Comparison of ENCODE assay signal across 8 cellular contexts in the genomic region with DNA sequence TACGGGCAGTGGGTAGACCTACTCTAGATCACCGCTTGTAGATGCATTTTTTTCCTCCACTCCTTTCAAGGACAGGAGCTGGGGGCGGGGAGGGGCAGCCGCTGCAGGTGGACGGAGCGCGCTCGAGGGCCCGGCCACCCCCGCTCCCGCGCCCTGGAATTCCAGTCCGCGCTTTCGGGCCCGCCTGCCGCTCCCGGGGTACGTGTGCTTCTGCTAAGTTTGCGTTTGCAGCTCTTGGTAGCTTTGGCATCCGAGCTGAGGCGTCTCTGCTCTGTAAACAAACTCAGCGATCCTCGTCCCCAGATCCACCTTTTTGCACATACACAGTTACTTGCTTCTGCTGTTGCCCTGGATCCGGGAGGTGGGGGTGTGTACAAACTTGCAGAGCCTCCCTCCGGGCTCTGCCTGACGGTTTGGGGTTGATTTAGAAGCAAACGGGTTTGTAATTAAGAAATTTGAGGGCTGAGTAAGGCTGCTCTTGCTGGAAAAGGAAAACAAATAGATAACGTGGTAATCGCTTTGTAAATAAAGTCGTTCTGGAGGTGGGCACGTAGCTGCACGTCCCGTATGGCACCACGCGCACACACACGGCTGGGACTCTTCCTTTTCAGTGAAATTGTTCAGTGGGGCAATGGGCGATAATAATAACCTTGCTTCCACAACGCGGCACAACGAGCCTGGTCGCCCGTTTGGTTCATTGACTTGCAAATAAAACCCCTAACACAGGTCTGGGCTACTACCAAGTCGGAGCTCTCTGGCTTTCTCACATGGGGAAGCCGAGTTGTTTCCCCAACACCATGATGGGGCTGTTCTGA. TPM values are rescaled to one million over a fixed set of nuclear protein-coding genes. Genes with fewer than 3 reads are reported as not detected.
DNase-seq lines count a peak whose midpoint lies in the region; ATAC-seq and TF ChIP-seq lines count a peak whose summit lies in the region.

No MANE protein-coding gene starts in this region.

- peaks cover 6% of the 10 kb centered on the region for H3K4me1 ChIP-seq in testis

- ATAC-seq in omental fat pad (ENCODE audit: low FRiP score): peak; percentile 72

- H3K27ac ChIP-seq in testis: peak overlapping the region; percentile 93 to 96

- no peak for TF ChIP-seq POLR2A in testis (IDR thresholded peaks at IDR 0.05)

- H3K27me3 ChIP-seq in testis: no peaks in the 10 kb centered on the region

- peaks cover 30% of the 10 kb centered on the region for H3K4me1 Mint-ChIP-seq in activated naive CD4-positive, alpha-beta T cell treated with anti-CD3 and anti-CD28 coated beads, Interleukin-2, amount 10 ng/mL, durations not matched to agents 7 days and 5 days

- DNase-seq in GM04503 (ENCODE audit: low read depth) (peak; percentile 98), HFF-Myc (ENCODE audit: extremely low read depth, low read depth) (peak; percentile 95), NAMALWA (ENCODE audit: low spot score) (peak; percentile 96), SK-MEL-5 (ENCODE audit: low read depth, low spot score) (peak; percentile 87), glomerular visceral epithelial cell (ENCODE audit: extremely low spot score) (peak; percentile 96), omental fat pad (ENCODE audit: low spot score) (peak; percentile 61), testis (peak; percentile 95)
- peak; percentile 91 for DNase-seq in activated naive CD4-positive, alpha-beta T cell treated with anti-CD3 and anti-CD28 coated beads, Interleukin-2, amount 10 ng/mL, durations not matched to agents 7 days and 5 days

- H3K36me3 ChIP-seq in testis (ENCODE audit: low read depth, missing control alignments): no peaks in the 10 kb centered on the region

- peak overlapping the region; percentile 97 for H3K4me3 Mint-ChIP-seq in activated naive CD4-positive, alpha-beta T cell treated with anti-CD3 and anti-CD28 coated beads, Interleukin-2, amount 10 ng/mL, durations not matched to agents 7 days and 5 days

- peaks cover 31% of the 10 kb centered on the region for H3K36me3 Mint-ChIP-seq in activated naive CD4-positive, alpha-beta T cell treated with anti-CD3 and anti-CD28 coated beads, Interleukin-2, amount 10 ng/mL, durations not matched to agents 7 days and 5 days

- H3K4me3 ChIP-seq in HFF-Myc (replicated peaks; ENCODE audit: low read depth, low read length) (peak overlapping the region; percentile 66), testis (peak overlapping the region; percentile 96)

- H3K9me3 Mint-ChIP-seq in activated naive CD4-positive, alpha-beta T cell treated with anti-CD3 and anti-CD28 coated beads, Interleukin-2, amount 10 ng/mL, durations not matched to agents 7 days and 5 days: no peaks in the 10 kb centered on the region

- H3K27ac Mint-ChIP-seq in activated naive CD4-positive, alpha-beta T cell treated with anti-CD3 and anti-CD28 coated beads, Interleukin-2, amount 10 ng/mL, durations not matched to agents 7 days and 5 days: peak overlapping the region; percentile 100

- in situ Hi-C loops in SK-MEL-5 (cut with HindIII; ENCODE audit: low pct_unique_long_range_greater_than_20kb, low sequenced_read_pairs): no loop called here

- TF ChIP-seq CTCF in HFF-Myc (IDR thresholded peaks at IDR 0.05; ENCODE audit: low read depth, low read length, missing control alignments): peak; percentile 27
- no peak for TF ChIP-seq CTCF in omental fat pad (IDR thresholded peaks at IDR 0.05)
- TF ChIP-seq CTCF in testis (IDR thresholded peaks at IDR 0.05): no peak

- peaks cover 3% of the 10 kb centered on the region for H3K27me3 Mint-ChIP-seq in activated naive CD4-positive, alpha-beta T cell treated with anti-CD3 and anti-CD28 coated beads, Interleukin-2, amount 10 ng/mL, durations not matched to agents 7 days and 5 days

- intact Hi-C loops in testis (cut with DNase I; ENCODE audit: low total_unique reads): no loop called here

- 0 to 1% methylated on average over 41 to 45 of the region's 45 CpGs for WGBS in testis, 2 donors

- CTCF ChIA-PET in activated naive CD4-positive, alpha-beta T cell treated with anti-CD3 and anti-CD28 coated beads, Interleukin-2, amount 10 ng/mL, durations not matched to agents 7 days and 5 days (lab: Charles Lee): interaction anchor here (0.5 to 1.8 kb wide), 4 partner anchors 8 to 752 kb away, joined by 3 to 11 read pairs (median 3); partner anchors contain the start of gene TXLNB

- H3K9me3 ChIP-seq in testis: no peaks in the 10 kb centered on the region

RNA-seq across cellular contexts. Expression of gene CITED2, which starts 1.0 kb away (rescaled TPM):
- total RNA-seq in SK-MEL-5 (2014; rRNA removed; shearing (Covaris generic)): 18.7 and 19.7 TPM in 2 replicates
- polyA plus RNA-seq in SK-MEL-5 (2015; cell fraction: cytosol; rRNA removed): 22.4 and 25.5 TPM in 2 replicates
- polyA plus RNA-seq in SK-MEL-5 (2015; cell fraction: nucleus; rRNA removed): 10.3 and 15.8 TPM in 2 replicates
- total RNA-seq in omental fat pad (100 to 1,000 TPM in 3 of 4 donors, 10 to 100 TPM in 1; 97.6 to 309 (median 146) TPM), testis (100 to 1,000 TPM in 1 of 2 donors, 10 to 100 TPM in 1; 70.2 to 115 TPM)
- polyA plus RNA-seq in testis (ENCODE audit: insufficient read depth, low read depth, low replicate concordance): 65.2 TPM

Comparison
In these comparisons a context has a peak if more than half of its experiments do, and no peak if none do; other contexts are left out.
1. Peak in every context shown above with its lines: DNase-seq, ATAC-seq, H3K4me3 ChIP-seq and H3K27ac ChIP-seq.